2 cellular contexts compared by ENCODE assay signal in the genomic region with DNA sequence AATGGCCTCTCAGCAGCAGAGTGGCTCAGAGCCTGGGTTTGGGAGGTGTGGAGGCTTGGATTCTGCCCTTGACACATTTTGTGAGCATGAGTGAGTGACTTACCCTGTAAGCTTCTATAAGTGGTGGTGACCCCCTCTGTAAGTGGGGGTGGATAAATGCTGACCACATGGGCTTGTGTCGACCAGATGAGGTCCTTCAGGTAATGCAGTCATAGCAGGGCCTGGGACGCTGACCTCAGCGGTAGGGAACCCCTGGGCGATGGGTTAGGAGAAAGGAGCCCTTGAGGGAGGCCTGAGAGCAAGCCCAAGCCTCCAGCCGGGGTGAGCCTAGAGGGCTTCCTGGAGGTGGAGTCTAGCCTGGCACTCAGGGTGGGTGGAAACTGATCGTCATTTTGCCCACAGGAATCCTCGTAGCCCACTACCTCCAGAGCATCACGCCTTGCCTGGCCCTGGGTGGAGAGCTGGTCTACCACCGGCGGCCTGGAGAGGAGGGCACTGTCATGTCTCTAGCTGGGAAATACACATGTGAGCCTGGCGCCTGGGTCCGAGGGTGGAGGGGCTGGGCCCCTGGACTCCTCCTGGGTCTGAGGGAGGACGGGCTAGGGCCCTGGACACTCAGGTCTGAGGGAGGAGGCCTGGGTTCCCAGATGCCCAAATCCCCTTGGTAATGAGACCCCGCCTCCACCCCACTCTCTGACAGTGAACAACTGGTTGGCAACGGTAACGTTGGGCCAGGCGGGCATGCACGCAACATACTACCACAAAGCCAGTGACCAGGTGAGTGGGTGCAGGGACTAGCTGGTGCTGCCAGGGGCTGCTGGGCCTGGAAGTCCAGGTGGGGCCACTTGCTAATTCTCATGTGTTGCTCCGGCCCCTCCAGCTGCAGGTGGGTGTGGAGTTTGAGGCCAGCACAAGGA.
A peak's percentile ranks its signal among the peaks of the same experiment; 100 is the strongest.
TF ChIP-seq lines count a peak whose summit lies in the region.

No MANE protein-coding gene starts in this region.

TF ChIP-seq in A549, 52 proteins besides CTCF, POLR2A, EP300 and RAD21:
- peak; percentile 14 for TF ChIP-seq ZFP36 (IDR thresholded peaks at IDR 0.05; ENCODE audit: borderline replicate concordance, partially characterized antibody)
- TF ChIP-seq, protein P1, sequence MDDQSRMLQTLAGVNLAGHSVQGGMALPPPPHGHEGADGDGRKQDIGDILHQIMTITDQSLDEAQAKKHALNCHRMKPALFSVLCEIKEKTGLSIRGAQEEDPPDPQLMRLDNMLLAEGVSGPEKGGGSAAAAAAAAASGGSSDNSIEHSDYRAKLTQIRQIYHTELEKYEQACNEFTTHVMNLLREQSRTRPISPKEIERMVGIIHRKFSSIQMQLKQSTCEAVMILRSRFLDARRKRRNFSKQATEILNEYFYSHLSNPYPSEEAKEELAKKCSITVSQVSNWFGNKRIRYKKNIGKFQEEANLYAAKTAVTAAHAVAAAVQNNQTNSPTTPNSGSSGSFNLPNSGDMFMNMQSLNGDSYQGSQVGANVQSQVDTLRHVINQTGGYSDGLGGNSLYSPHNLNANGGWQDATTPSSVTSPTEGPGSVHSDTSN (IDR thresholded peaks at IDR 0.05), result no peak

TF ChIP-seq in K562, 482 proteins besides CTCF, POLR2A, EP300 and RAD21:
- TF ChIP-seq, protein P2, sequence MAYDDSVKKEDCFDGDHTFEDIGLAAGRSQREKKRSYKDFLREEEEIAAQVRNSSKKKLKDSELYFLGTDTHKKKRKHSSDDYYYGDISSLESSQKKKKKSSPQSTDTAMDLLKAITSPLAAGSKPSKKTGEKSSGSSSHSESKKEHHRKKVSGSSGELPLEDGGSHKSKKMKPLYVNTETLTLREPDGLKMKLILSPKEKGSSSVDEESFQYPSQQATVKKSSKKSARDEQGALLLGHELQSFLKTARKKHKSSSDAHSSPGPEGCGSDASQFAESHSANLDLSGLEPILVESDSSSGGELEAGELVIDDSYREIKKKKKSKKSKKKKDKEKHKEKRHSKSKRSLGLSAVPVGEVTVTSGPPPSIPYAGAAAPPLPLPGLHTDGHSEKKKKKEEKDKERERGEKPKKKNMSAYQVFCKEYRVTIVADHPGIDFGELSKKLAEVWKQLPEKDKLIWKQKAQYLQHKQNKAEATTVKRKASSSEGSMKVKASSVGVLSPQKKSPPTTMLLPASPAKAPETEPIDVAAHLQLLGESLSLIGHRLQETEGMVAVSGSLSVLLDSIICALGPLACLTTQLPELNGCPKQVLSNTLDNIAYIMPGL (CRISPR knock-in tag; IDR thresholded peaks at IDR 0.05), result no peak
- TF ChIP-seq SUPT5H (IDR thresholded peaks at IDR 0.05) (0 out of 2 replicates have a peak, but pooled peaks have one; percentile 11), ZFP36 (IDR thresholded peaks at IDR 0.05; ENCODE audit: low read depth, low read length, partially characterized antibody) (peak; percentile 61), RBFOX2 (IDR thresholded peaks at IDR 0.05; ENCODE audit: low read depth, low read length) (peak; percentile 57), POLR2G (IDR thresholded peaks at IDR 0.05; ENCODE audit: low read depth, low read length) (peak; percentile 34; the same call in 1 of the 2 replicates)
- TF ChIP-seq, protein P3, sequence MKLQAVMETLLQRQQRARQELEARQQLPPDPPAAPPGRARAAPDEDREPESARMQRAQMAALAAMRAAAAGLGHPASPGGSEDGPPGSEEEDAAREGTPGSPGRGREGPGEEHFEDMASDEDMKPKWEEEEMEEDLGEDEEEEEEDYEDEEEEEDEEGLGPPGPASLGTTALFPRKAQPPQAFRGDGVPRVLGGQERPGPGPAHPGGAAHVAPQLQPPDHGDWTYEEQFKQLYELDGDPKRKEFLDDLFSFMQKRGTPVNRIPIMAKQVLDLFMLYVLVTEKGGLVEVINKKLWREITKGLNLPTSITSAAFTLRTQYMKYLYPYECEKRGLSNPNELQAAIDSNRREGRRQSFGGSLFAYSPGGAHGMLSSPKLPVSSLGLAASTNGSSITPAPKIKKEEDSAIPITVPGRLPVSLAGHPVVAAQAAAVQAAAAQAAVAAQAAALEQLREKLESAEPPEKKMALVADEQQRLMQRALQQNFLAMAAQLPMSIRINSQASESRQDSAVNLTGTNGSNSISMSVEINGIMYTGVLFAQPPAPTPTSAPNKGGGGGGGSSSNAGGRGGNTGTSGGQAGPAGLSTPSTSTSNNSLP (IDR thresholded peaks at IDR 0.05; ENCODE audit: borderline replicate concordance, low read depth, low read length), result no peak
